ENCODE assay signal across 10 cellular contexts in the genomic region with DNA sequence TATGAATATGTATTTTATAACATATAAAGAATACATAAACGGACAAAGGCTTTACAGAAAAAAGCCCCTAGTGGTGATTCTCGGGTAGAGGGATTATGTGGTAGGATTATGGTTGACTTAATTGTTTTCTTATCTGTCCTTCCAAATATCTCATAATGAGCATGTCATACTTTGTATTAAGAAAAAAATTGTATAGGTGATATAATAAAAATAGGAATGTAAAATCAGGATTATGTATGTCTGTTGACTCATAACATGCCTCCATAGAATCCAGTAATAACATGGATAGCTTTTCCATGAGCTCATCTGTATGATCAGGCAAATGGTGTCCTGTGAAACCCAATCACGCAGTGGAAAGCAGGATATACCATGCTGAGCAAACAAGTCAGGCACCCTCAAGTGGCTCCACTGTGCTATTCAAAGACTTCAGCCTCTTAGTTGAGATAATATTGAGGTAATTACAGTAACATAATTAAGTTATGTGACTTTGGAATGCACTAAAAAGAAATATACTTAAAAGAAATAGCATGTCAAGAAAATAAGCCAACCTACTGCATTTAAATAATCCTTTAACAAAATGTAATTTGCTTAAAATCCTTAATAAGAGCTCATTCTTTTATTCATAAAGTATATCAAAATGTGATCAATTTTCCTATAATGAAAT. TPM values are rescaled to one million over a fixed set of nuclear protein-coding genes. Genes with fewer than 3 reads are reported as not detected.
DNase-seq lines count a peak whose midpoint lies in the region; ATAC-seq, FAIRE-seq and TF ChIP-seq lines count a peak whose summit lies in the region.
"Had no signal": no experiment of that assay in that cellular context is flagged by ENCODE, and none has a peak within 500 bp of the region (broad histone marks: within the 10 kb centered on the region; RNA-seq: fewer than 3 reads in every experiment).

No MANE protein-coding gene starts in this region.

- no peak overlapping the region for H2BK120ac ChIP-seq in mesenchymal stem cell (ENCODE audit: low read depth, low read length)

- peak overlapping the region; percentile 34 for H3K9ac ChIP-seq in mesenchymal stem cell (ENCODE audit: low read length)

- H2AFZ ChIP-seq in mesenchymal stem cell (ENCODE audit: low read depth, low read length), result no peak overlapping the region

- H3K79me1 ChIP-seq in mesenchymal stem cell (replicated peaks; ENCODE audit: low read length, poor library complexity, severe bottlenecking), result no peaks in the 10 kb centered on the region

- H3K36me3 ChIP-seq in mesenchymal stem cell (ENCODE audit: control insufficient read depth in 1 of 2, insufficient read depth in 2 of 2, low read depth in 1 of 2, low read length in 2 of 2), result no peaks in the 10 kb centered on the region

- FAIRE-seq in D721Med (lab: Jason Lieb, UNC), result peak; percentile 48

- no peak overlapping the region for H2BK5ac ChIP-seq in mesenchymal stem cell (ENCODE audit: low read depth, low read length, poor library complexity, severe bottlenecking)

- H4K8ac ChIP-seq in mesenchymal stem cell (ENCODE audit: low read length), result no peak overlapping the region

- no peak overlapping the region for H3K4me2 ChIP-seq in mesenchymal stem cell (ENCODE audit: low read length, poor library complexity, severe bottlenecking)

- peaks cover 2% of the 10 kb centered on the region for H3K4me1 ChIP-seq in mesenchymal stem cell (ENCODE audit: control insufficient read depth, insufficient read depth, low read depth, low read length)

- H3K14ac ChIP-seq in mesenchymal stem cell (ENCODE audit: low read length in 2 of 2), result no peak overlapping the region

- no peaks in the 10 kb centered on the region for H3K9me3 ChIP-seq in mesenchymal stem cell (ENCODE audit: control insufficient read depth, low read length)

- DNase-seq in D721Med (ENCODE audit: insufficient read length, low spot score), result no peak
- peak; percentile 20 for DNase-seq in Jurkat, Clone E6-1 (ENCODE audit: low read depth, low spot score)
- no peak for DNase-seq in mesenchymal stem cell
- DNase-seq in activated T-cell treated with anti-CD3 and anti-CD28 coated beads for 4 hours, result no peak
- DNase-seq in T1000 (lab: John Stamatoyannopoulos, UW), result no peak
- DNase-seq: NCI-H446 treated with DMSO at 0.1 percent for 48 hours; stimulated activated CD4-positive, alpha-beta T cell treated with anti-CD3 and anti-CD28 coated beads, Interleukin-4, amount 100 ng/mL, for 24 hours had no signal

- no peak overlapping the region for H2BK12ac ChIP-seq in mesenchymal stem cell (ENCODE audit: low read length in 2 of 2)

- WGBS in mesenchymal stem cell, result 0% methylated on average over 1 of the region's 3 CpGs

- peaks cover 6 to 19% of the 10 kb centered on the region in 2 experiments for H3K27me3 ChIP-seq in mesenchymal stem cell (ENCODE audit: control insufficient read depth in 1 of 2, insufficient read depth in 1 of 2, low read length in 2 of 2)

- H4K91ac ChIP-seq in mesenchymal stem cell (ENCODE audit: low read length), result no peak overlapping the region

- TF ChIP-seq CTCF in D721Med (IDR thresholded peaks at IDR 0.05; ENCODE audit: insufficient read depth, missing control alignments) (peak; percentile 36), VCaP (conservative IDR thresholded peaks at IDR 0.05) (peak; percentile 76)

- no peak overlapping the region for H2AK5ac ChIP-seq in mesenchymal stem cell (ENCODE audit: low read length, severe bottlenecking)

- H2BK15ac ChIP-seq in mesenchymal stem cell (ENCODE audit: low read depth, poor library complexity, severe bottlenecking), result no peak overlapping the region

- H3K27ac ChIP-seq in VCaP, result no peak overlapping the region
- no peak overlapping the region for H3K27ac ChIP-seq in mesenchymal stem cell (ENCODE audit: low read length, poor library complexity, severe bottlenecking)

- H3K23ac ChIP-seq in mesenchymal stem cell (ENCODE audit: low read length in 2 of 2), result no peak overlapping the region

- ATAC-seq in HG03095 (IDR thresholded peaks at IDR 0.05; ENCODE audit: unreplicated experiment), result no peak
- ATAC-seq in activated CD4-positive, CD25-positive, alpha-beta regulatory T cell treated with anti-CD3 and anti-CD28 coated beads, Interleukin-2, amount 50 U/mL, for 24 hours, result no peak

- no peak overlapping the region for H3K18ac ChIP-seq in mesenchymal stem cell (ENCODE audit: low read depth in 1 of 2, low read length in 2 of 2)

- H3K4me3 ChIP-seq in Jurkat, Clone E6-1 (ENCODE audit: low read length), result no peak overlapping the region
- no peak overlapping the region for H3K4me3 ChIP-seq in mesenchymal stem cell (ENCODE audit: insufficient read depth in 1 of 2, low read depth in 1 of 2, low read length in 2 of 2)

- H3K4ac ChIP-seq in mesenchymal stem cell (ENCODE audit: low read depth in 1 of 2, low read length in 2 of 2), result no peak overlapping the region

RNA-seq across cellular contexts. Expression of a gene that starts 39.6 kb away (rescaled TPM):
- 161 TPM for polyA plus RNA-seq in Jurkat, Clone E6-1 (2012; ENCODE audit: insufficient read depth, insufficient read length)
- 16.4 TPM for polyA plus RNA-seq in mesenchymal stem cell (2013, experiment 1 of 2)
- polyA plus RNA-seq in mesenchymal stem cell (2013, experiment 2 of 2), result 17.4 TPM

RNA-seq across cellular contexts. Expression of a gene that starts 50.1 kb away (rescaled TPM):
- polyA plus RNA-seq in Jurkat, Clone E6-1 (2012; ENCODE audit: insufficient read depth, insufficient read length), result 352 TPM
- polyA plus RNA-seq in mesenchymal stem cell (2013, experiment 1 of 2), result 110 TPM
- 119 TPM for polyA plus RNA-seq in mesenchymal stem cell (2013, experiment 2 of 2)
